ENCODE assay signal across 1 cellular context in the genomic region with DNA sequence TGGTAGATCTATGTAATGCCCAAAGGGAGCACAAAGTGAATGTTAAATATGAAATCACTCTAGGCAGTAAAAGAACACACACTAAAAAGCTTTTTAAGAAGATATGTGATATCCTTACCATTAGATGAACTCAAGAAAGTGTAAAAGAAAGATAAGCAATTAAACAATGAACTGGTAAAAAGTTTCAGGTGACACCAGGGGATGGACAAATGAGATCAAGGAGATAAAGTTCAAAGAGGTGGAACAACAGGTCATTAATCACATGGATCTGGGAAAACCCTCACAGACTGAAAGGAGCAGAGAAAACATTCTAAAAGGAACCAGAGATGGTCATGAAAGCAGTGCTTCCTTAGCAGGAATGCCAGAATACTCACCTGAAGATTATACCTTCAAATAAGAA.
TF ChIP-seq lines count a peak whose summit lies in the region.

No MANE protein-coding gene starts in this region.

TF ChIP-seq in HepG2, 621 proteins besides CTCF, POLR2A, EP300 and RAD21 (continued from another document):
- TF ChIP-seq, protein P1, sequence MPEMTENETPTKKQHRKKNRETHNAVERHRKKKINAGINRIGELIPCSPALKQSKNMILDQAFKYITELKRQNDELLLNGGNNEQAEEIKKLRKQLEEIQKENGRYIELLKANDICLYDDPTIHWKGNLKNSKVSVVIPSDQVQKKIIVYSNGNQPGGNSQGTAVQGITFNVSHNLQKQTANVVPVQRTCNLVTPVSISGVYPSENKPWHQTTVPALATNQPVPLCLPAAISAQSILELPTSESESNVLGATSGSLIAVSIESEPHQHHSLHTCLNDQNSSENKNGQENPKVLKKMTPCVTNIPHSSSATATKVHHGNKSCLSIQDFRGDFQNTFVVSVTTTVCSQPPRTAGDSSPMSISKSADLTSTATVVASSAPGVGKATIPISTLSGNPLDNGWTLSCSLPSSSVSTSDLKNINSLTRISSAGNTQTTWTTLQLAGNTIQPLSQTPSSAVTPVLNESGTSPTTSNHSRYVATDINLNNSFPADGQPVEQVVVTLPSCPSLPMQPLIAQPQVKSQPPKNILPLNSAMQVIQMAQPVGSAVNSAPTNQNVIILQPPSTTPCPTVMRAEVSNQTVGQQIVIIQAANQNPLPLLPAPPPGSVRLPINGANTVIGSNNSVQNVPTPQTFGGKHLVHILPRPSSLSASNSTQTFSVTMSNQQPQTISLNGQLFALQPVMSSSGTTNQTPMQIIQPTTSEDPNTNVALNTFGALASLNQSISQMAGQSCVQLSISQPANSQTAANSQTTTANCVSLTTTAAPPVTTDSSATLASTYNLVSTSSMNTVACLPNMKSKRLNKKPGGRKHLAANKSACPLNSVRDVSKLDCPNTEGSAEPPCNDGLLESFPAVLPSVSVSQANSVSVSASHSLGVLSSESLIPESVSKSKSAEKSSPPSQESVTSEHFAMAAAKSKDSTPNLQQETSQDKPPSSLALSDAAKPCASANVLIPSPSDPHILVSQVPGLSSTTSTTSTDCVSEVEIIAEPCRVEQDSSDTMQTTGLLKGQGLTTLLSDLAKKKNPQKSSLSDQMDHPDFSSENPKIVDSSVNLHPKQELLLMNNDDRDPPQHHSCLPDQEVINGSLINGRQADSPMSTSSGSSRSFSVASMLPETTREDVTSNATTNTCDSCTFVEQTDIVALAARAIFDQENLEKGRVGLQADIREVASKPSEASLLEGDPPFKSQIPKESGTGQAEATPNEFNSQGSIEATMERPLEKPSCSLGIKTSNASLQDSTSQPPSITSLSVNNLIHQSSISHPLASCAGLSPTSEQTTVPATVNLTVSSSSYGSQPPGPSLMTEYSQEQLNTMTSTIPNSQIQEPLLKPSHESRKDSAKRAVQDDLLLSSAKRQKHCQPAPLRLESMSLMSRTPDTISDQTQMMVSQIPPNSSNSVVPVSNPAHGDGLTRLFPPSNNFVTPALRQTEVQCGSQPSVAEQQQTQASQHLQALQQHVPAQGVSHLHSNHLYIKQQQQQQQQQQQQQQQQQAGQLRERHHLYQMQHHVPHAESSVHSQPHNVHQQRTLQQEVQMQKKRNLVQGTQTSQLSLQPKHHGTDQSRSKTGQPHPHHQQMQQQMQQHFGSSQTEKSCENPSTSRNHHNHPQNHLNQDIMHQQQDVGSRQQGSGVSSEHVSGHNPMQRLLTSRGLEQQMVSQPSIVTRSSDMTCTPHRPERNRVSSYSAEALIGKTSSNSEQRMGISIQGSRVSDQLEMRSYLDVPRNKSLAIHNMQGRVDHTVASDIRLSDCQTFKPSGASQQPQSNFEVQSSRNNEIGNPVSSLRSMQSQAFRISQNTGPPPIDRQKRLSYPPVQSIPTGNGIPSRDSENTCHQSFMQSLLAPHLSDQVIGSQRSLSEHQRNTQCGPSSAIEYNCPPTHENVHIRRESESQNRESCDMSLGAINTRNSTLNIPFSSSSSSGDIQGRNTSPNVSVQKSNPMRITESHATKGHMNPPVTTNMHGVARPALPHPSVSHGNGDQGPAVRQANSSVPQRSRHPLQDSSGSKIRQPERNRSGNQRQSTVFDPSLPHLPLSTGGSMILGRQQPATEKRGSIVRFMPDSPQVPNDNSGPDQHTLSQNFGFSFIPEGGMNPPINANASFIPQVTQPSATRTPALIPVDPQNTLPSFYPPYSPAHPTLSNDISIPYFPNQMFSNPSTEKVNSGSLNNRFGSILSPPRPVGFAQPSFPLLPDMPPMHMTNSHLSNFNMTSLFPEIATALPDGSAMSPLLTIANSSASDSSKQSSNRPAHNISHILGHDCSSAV (CRISPR knock-in tag; IDR thresholded peaks at IDR 0.05; ENCODE audit: borderline replicate concordance): no peak
- peak; percentile 35; the same call in 1 of the 2 replicates for TF ChIP-seq SOX5 (CRISPR knock-in tag; IDR thresholded peaks at IDR 0.05; ENCODE audit: borderline replicate concordance)
- no peak for TF ChIP-seq ZNF382 (CRISPR knock-in tag; IDR thresholded peaks at IDR 0.05; ENCODE audit: borderline replicate concordance)
- no peak for TF ChIP-seq IRF2 (CRISPR knock-in tag; IDR thresholded peaks at IDR 0.05)
- no peak for TF ChIP-seq KMT2B (CRISPR knock-in tag; IDR thresholded peaks at IDR 0.05)
- no peak for TF ChIP-seq JUND (CRISPR knock-in tag; IDR thresholded peaks at IDR 0.05)
- TF ChIP-seq TMF1 (CRISPR knock-in tag; IDR thresholded peaks at IDR 0.05; ENCODE audit: low read depth): no peak
- no peak for TF ChIP-seq CREM (IDR thresholded peaks at IDR 0.05)
- TF ChIP-seq CREM (CRISPR knock-in tag; IDR thresholded peaks at IDR 0.05): no peak
- TF ChIP-seq, protein P2, sequence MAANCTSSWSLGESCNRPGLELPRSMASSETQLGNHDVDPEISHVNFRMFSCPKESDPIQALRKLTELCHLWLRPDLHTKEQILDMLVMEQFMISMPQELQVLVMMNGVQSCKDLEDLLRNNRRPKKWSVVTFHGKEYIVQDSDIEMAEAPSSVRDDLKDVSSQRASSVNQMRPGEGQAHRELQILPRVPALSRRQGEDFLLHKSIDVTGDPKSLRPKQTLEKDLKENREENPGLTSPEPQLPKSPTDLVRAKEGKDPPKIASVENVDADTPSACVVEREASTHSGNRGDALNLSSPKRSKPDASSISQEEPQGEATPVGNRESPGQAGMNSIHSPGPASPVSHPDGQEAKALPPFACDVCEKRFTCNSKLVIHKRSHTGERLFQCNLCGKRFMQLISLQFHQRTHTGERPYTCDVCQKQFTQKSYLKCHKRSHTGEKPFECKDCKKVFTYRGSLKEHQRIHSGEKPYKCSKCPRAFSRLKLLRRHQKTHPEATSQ (CRISPR knock-in tag; IDR thresholded peaks at IDR 0.05; ENCODE audit: borderline replicate concordance): no peak
- no peak for TF ChIP-seq ZNF629 (CRISPR knock-in tag; conservative IDR thresholded peaks at IDR 0.05)
- TF ChIP-seq PHF8 (CRISPR knock-in tag; IDR thresholded peaks at IDR 0.05): no peak
- TF ChIP-seq SOX6 (IDR thresholded peaks at IDR 0.05): no peak
- TF ChIP-seq SOX6 (CRISPR knock-in tag; IDR thresholded peaks at IDR 0.05): peak; percentile 36; the same call in 1 of the 2 replicates
- TF ChIP-seq KAT7 (CRISPR knock-in tag; IDR thresholded peaks at IDR 0.05; ENCODE audit: borderline replicate concordance): no peak
- TF ChIP-seq SOX13 (IDR thresholded peaks at IDR 0.05): no peak
- TF ChIP-seq SOX13 (CRISPR knock-in tag; conservative IDR thresholded peaks at IDR 0.05 in 1 of 2, IDR thresholded peaks at IDR 0.05 in 1 of 2): peak in 1 of 2 experiments; percentile 79; a peak in 2 of 4 replicates
- no peak for TF ChIP-seq NR2F1 (CRISPR knock-in tag; IDR thresholded peaks at IDR 0.05)
- no peak for TF ChIP-seq MLLT10 (CRISPR knock-in tag; IDR thresholded peaks at IDR 0.05)
- TF ChIP-seq, protein P3, sequence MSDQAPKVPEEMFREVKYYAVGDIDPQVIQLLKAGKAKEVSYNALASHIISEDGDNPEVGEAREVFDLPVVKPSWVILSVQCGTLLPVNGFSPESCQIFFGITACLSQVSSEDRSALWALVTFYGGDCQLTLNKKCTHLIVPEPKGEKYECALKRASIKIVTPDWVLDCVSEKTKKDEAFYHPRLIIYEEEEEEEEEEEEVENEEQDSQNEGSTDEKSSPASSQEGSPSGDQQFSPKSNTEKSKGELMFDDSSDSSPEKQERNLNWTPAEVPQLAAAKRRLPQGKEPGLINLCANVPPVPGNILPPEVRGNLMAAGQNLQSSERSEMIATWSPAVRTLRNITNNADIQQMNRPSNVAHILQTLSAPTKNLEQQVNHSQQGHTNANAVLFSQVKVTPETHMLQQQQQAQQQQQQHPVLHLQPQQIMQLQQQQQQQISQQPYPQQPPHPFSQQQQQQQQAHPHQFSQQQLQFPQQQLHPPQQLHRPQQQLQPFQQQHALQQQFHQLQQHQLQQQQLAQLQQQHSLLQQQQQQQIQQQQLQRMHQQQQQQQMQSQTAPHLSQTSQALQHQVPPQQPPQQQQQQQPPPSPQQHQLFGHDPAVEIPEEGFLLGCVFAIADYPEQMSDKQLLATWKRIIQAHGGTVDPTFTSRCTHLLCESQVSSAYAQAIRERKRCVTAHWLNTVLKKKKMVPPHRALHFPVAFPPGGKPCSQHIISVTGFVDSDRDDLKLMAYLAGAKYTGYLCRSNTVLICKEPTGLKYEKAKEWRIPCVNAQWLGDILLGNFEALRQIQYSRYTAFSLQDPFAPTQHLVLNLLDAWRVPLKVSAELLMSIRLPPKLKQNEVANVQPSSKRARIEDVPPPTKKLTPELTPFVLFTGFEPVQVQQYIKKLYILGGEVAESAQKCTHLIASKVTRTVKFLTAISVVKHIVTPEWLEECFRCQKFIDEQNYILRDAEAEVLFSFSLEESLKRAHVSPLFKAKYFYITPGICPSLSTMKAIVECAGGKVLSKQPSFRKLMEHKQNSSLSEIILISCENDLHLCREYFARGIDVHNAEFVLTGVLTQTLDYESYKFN (CRISPR knock-in tag; conservative IDR thresholded peaks at IDR 0.05): no peak
- TF ChIP-seq, protein P4, sequence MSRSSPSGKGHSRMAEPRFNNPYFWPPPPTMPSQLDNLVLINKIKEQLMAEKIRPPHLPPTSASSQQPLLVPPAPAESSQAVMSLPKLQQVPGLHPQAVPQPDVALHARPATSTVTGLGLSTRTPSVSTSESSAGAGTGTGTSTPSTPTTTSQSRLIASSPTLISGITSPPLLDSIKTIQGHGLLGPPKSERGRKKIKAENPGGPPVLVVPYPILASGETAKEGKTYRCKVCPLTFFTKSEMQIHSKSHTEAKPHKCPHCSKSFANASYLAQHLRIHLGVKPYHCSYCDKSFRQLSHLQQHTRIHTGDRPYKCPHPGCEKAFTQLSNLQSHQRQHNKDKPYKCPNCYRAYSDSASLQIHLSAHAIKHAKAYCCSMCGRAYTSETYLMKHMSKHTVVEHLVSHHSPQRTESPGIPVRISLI (CRISPR knock-in tag; IDR thresholded peaks at IDR 0.05; ENCODE audit: borderline replicate concordance): no peak
- no peak for TF ChIP-seq ZNF879 (CRISPR knock-in tag; IDR thresholded peaks at IDR 0.05)
- no peak for TF ChIP-seq MTF1 (CRISPR knock-in tag; IDR thresholded peaks at IDR 0.05)
- TF ChIP-seq ZNF253 (CRISPR knock-in tag; IDR thresholded peaks at IDR 0.05; ENCODE audit: borderline replicate concordance): no peak
TF ChIP-seq in HepG2: peak in this region for 4.
